ENCODE assay signal across 17 cellular contexts in the genomic region with DNA sequence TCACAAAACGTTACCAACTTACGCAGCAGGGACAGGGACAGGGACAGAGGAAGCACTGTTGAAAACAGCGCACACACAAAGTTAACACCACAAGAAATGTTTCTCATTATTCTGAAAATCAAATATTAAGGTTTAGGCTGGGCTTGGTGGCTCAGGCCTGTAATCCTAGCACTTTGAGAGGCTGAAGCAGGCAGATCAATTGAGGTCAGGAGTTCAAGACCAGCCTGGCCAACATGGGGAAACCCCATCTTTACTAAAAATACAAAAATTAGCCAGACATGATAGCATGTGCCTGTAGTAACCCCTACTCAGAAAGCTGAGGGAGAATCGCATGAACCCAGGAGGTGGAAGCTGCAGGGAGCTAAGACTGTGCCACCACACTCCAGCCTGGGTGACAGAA. TPM values are rescaled to one million over a fixed set of nuclear protein-coding genes. Genes with fewer than 3 reads are reported as not detected.
A peak's percentile ranks its signal among the peaks of the same experiment; 100 is the strongest.
DNase-seq lines count a peak whose midpoint lies in the region; ATAC-seq and TF ChIP-seq lines count a peak whose summit lies in the region.
"Had no signal": no experiment of that assay in that cellular context is flagged by ENCODE, and none has a peak within 500 bp of the region (broad histone marks: within the 10 kb centered on the region; RNA-seq: fewer than 3 reads in every experiment).

No MANE protein-coding gene starts in this region.

- peaks cover 66% of the 10 kb centered on the region for H3K36me3 Mint-ChIP-seq in CD4-positive, alpha-beta T cell (ENCODE audit: low read depth)
- H3K36me3 Mint-ChIP-seq in activated naive CD4-positive, alpha-beta T cell treated with anti-CD3 and anti-CD28 coated beads, Interleukin-2, amount 50 U/mL, for 24 hours: no peaks in the 10 kb centered on the region

- ATAC-seq in CD4-positive, alpha-beta T cell (ENCODE audit: poor library complexity): no peak

- peak overlapping the region; percentile 65 for H3K4me2 ChIP-seq in KMS-11

- CTCF ChIA-PET in CD4-positive, alpha-beta T cell (lab: Charles Lee): interaction anchor here (0.7 to 1.7 kb wide), 4 partner anchors 12 to 41 kb away, joined by 3 to 4 read pairs (median 3); no protein-coding TSS in a partner anchor

- peak overlapping the region; percentile 65 for H3K27ac ChIP-seq in CD4-positive, alpha-beta T cell (ENCODE audit: low read depth, low read length)
- peak overlapping the region; percentile 31; the same call in 1 of the 2 replicates for H3K27ac ChIP-seq in KMS-11
- peak overlapping the region; percentile 95 for H3K27ac ChIP-seq in neutrophil
- no peak overlapping the region for H3K27ac ChIP-seq in ovary
- H3K27ac ChIP-seq: right atrium auricular region had no signal

- no peaks in the 10 kb centered on the region for H4K20me1 ChIP-seq in KMS-11 (ENCODE audit: insufficient read depth)

- peaks cover 90% of the 10 kb centered on the region for H3K79me2 ChIP-seq in KMS-11 (ENCODE audit: insufficient read depth, low read depth)

- TF ChIP-seq CTCF in CD4-positive, alpha-beta T cell (IDR thresholded peaks at IDR 0.05): no peak
- TF ChIP-seq CTCF in KMS-11 (conservative IDR thresholded peaks at IDR 0.05; ENCODE audit: low read depth, low read length) (no peak), neutrophil (IDR thresholded peaks at IDR 0.05) (no peak), ovary (IDR thresholded peaks at IDR 0.05) (no peak)

- H3K36me3 ChIP-seq in KMS-11 (ENCODE audit: insufficient read depth) (no peaks in the 10 kb centered on the region), neutrophil (no peaks in the 10 kb centered on the region), ovary (no peaks in the 10 kb centered on the region)
- H3K36me3 ChIP-seq: right atrium auricular region, tibial nerve had no signal

- DNase-seq in CD4-positive, alpha-beta T cell: no peak
- DNase-seq in KBM-7 (no peak), NCI-H2029 treated with DMSO at 0.1 percent for 48 hours (lab: John Stamatoyannopoulos, UW) (no peak), ovary (no peak)
- DNase-seq: activated CD4-positive, alpha-beta T cell treated with anti-CD3 and anti-CD28 coated beads for 48 hours; AML-193; caudate nucleus; DMS53; NCI-H2107; NCI-H748 treated with DMSO at 0.1 percent for 48 hours; stimulated activated CD4-positive, alpha-beta T cell treated with anti-CD3 and anti-CD28 coated beads, Interleukin-1b, Interleukin-23, amount 100 ng/mL, for 48 hours had no signal

- H3K27me3 ChIP-seq in CD4-positive, alpha-beta T cell (ENCODE audit: control insufficient read depth, insufficient read depth, low read length): no peaks in the 10 kb centered on the region
- H3K27me3 ChIP-seq in KMS-11 (ENCODE audit: insufficient read depth, low read depth) (no peaks in the 10 kb centered on the region), neutrophil (no peaks in the 10 kb centered on the region), ovary (no peaks in the 10 kb centered on the region)
- H3K27me3 ChIP-seq: right atrium auricular region, tibial nerve had no signal

- no peaks in the 10 kb centered on the region for H3K27me3 Mint-ChIP-seq in CD4-positive, alpha-beta T cell
- no peaks in the 10 kb centered on the region for H3K27me3 Mint-ChIP-seq in activated naive CD4-positive, alpha-beta T cell treated with anti-CD3 and anti-CD28 coated beads, Interleukin-2, amount 50 U/mL, for 24 hours

- H3K4me1 ChIP-seq in KMS-11 (ENCODE audit: low read depth, poor library complexity, severe bottlenecking) (peaks cover 81% of the 10 kb centered on the region), neutrophil (ENCODE audit: control insufficient read depth in 1 of 2, insufficient read depth in 1 of 2, low read depth in 1 of 2, low read length in 1 of 2) (peaks cover 68 to 78% of the 10 kb centered on the region in 2 experiments), ovary (ENCODE audit: insufficient read depth) (peaks cover 3% of the 10 kb centered on the region)

- POLR2A ChIA-PET in CD4-positive, alpha-beta T cell (lab: Charles Lee): interaction anchor here (1.5 to 6.2 kb wide), 5 partner anchors 12 to 29 kb away, joined by 5 to 60 read pairs (median 33); no protein-coding TSS in a partner anchor

- H3K27ac Mint-ChIP-seq in CD4-positive, alpha-beta T cell: peak overlapping the region; percentile 95
- peak overlapping the region; percentile 95 for H3K27ac Mint-ChIP-seq in activated naive CD4-positive, alpha-beta T cell treated with anti-CD3 and anti-CD28 coated beads, Interleukin-2, amount 50 U/mL, for 24 hours

- H3K9me3 ChIP-seq in CD4-positive, alpha-beta T cell (ENCODE audit: control insufficient read depth, low read length): no peaks in the 10 kb centered on the region
- no peaks in the 10 kb centered on the region for H3K9me3 ChIP-seq in neutrophil
- H3K9me3 ChIP-seq in ovary: no peaks in the 10 kb centered on the region
- H3K9me3 ChIP-seq: right atrium auricular region, tibial nerve had no signal

- H3K9me3 Mint-ChIP-seq in CD4-positive, alpha-beta T cell: no peaks in the 10 kb centered on the region
- no peaks in the 10 kb centered on the region for H3K9me3 Mint-ChIP-seq in activated naive CD4-positive, alpha-beta T cell treated with anti-CD3 and anti-CD28 coated beads, Interleukin-2, amount 50 U/mL, for 24 hours
- H3K9me3 Mint-ChIP-seq: neural crest cell had no signal

- H3K4me3 ChIP-seq in KMS-11 (IDR thresholded peaks at IDR 0.05; ENCODE audit: insufficient read depth, low read depth, low read length) (no peak overlapping the region), neutrophil (ENCODE audit: low read depth in 1 of 2, low read length in 1 of 2) (peak overlapping the region in 1 of 2 experiments; percentile 84), ovary (no peak overlapping the region)
- H3K4me3 ChIP-seq: right atrium auricular region, tibial nerve had no signal

- no peak overlapping the region for H3K9ac ChIP-seq in KMS-11

- 92 to 94% (median 94%) methylated on average over 4 of the region's 4 CpGs for WGBS in ovary, 3 donors

- TF ChIP-seq EP300 in ovary (IDR thresholded peaks at IDR 0.05): no peak

- peak overlapping the region; percentile 86 for H3K4me3 Mint-ChIP-seq in CD4-positive, alpha-beta T cell
- H3K4me3 Mint-ChIP-seq in activated naive CD4-positive, alpha-beta T cell treated with anti-CD3 and anti-CD28 coated beads, Interleukin-2, amount 50 U/mL, for 24 hours: peak overlapping the region; percentile 77
- H3K4me3 Mint-ChIP-seq: neural crest cell had no signal

- TF ChIP-seq POLR2A in ovary (IDR thresholded peaks at IDR 0.05): no peak

- peaks cover 54% of the 10 kb centered on the region for H3K4me1 Mint-ChIP-seq in CD4-positive, alpha-beta T cell (ENCODE audit: low read depth)
- peaks cover 55% of the 10 kb centered on the region for H3K4me1 Mint-ChIP-seq in activated naive CD4-positive, alpha-beta T cell treated with anti-CD3 and anti-CD28 coated beads, Interleukin-2, amount 50 U/mL, for 24 hours

- intact Hi-C loops in CD4-positive, alpha-beta T cell (cut with DNase I, micrococcal nuclease): loop anchor here (2.0 to 5.0 kb wide), 3 partner anchors 17 to 69 kb away; no protein-coding TSS in a partner anchor
- intact Hi-C loops in ovary (cut with DNase I): no loop called here

- no peak overlapping the region for H2AFZ ChIP-seq in KMS-11 (ENCODE audit: low read depth)

- in situ Hi-C loops in KBM-7 (cut with MboI; ENCODE audit: low pct_unique_long_range_greater_than_20kb, low sequenced_read_pairs): no loop called here

RNA-seq across cellular contexts. Expression of a gene that starts 4.2 kb away (rescaled TPM):
- total RNA-seq in CD4-positive, alpha-beta T cell: 100 to 1,000 TPM; 521 to 525 TPM
- 10 to 100 TPM; 17.4 to 27.0 (median 24.4) TPM for total RNA-seq in ovary
- 10 to 100 TPM; 15.1 to 35.3 TPM for polyA plus RNA-seq in ovary

Comparison
In these comparisons a context has a peak if more than half of its experiments do, and no peak if none do; other contexts are left out.
1. H3K27ac ChIP-seq: peak in CD4-positive, alpha-beta T cell (single experiment), KMS-11 (single experiment) and neutrophil (single experiment); none in ovary (0 of 2).
2. RNA of a gene that starts 4.2 kb away (total RNA-seq): 521 to 525 TPM in CD4-positive, alpha-beta T cell; 17.4 to 27.0 TPM in ovary; every median in the first group is over 10 times any median in the second.
3. intact Hi-C loops: an anchor here in CD4-positive, alpha-beta T cell (2.0 to 5.0 kb wide); none called in ovary.